1 cellular context compared by ENCODE assay signal in genomic region chr18:3654442-3655253, GRCh38.
TF ChIP-seq lines count a peak whose summit lies in the region.

No MANE protein-coding gene starts in this region.

TF ChIP-seq in WTC11, 78 proteins besides CTCF, POLR2A, EP300 and RAD21 (continued from another document):
- TF ChIP-seq STAT6 (CRISPR knock-in tag; conservative IDR thresholded peaks at IDR 0.05; ENCODE audit: low read depth): no peak
- TF ChIP-seq ZNF232 (CRISPR knock-in tag; IDR thresholded peaks at IDR 0.05): no peak
- TF ChIP-seq SOX15 (CRISPR knock-in tag; IDR thresholded peaks at IDR 0.05): no peak
- no peak for TF ChIP-seq SMAD3 (CRISPR knock-in tag; IDR thresholded peaks at IDR 0.05; ENCODE audit: borderline replicate concordance)
- TF ChIP-seq NFYB (CRISPR knock-in tag; conservative IDR thresholded peaks at IDR 0.05; ENCODE audit: low read depth): no peak
- TF ChIP-seq ZMAT4 (CRISPR knock-in tag; IDR thresholded peaks at IDR 0.05): no peak
- no peak for TF ChIP-seq GRHL2 (CRISPR knock-in tag; IDR thresholded peaks at IDR 0.05; ENCODE audit: insufficient replicate concordance, severe bottlenecking)
- no peak for TF ChIP-seq NFATC4 (CRISPR knock-in tag; IDR thresholded peaks at IDR 0.05)
- no peak for TF ChIP-seq KAT7 (CRISPR knock-in tag; IDR thresholded peaks at IDR 0.05; ENCODE audit: borderline replicate concordance)
- TF ChIP-seq NR1H2 (CRISPR knock-in tag; IDR thresholded peaks at IDR 0.05): no peak
